Comparison of ENCODE assay signal across 33 cellular contexts in the genomic region with DNA sequence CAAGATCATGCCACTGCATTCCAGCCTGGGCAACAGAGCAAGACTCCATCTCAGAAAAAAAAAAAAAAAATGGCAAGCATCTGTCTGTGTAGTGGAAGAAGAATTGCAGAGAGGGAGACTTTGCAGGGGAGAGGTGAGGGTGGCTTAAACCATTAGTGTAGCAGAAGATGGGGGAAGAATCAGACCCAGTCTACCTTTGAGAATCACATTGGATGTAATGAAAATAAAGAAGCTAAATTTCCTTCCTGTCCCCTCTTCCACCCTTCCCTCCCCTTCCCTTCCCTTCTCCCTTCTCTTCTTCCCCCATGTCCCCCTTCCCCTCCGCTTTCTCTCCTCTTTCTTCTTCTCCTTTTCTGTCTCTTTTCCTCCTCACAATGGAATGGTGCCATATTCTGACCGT.
"Had no signal": no experiment of that assay in that cellular context is flagged by ENCODE, and none has a peak within 500 bp of the region (broad histone marks: within the 10 kb centered on the region; RNA-seq: fewer than 3 reads in every experiment).

No MANE protein-coding gene starts in this region.

- H3K36me3 ChIP-seq: adrenal gland, breast epithelium had no signal

- H3K4me1 Mint-ChIP-seq: activated B cell treated with CpG ODN at 0.5 μM for 24 hours had no signal

- H3K4me3 ChIP-seq: adrenal gland, body of pancreas, breast epithelium, PC-9 had no signal

- H3K36me3 Mint-ChIP-seq: activated CD4-positive, alpha-beta memory T cell treated with anti-CD3 and anti-CD28 coated beads for 36 hours had no signal

- H3K4me2 ChIP-seq: PC-9 had no signal

- H3K9me3 Mint-ChIP-seq: activated CD4-positive, alpha-beta memory T cell treated with anti-CD3 and anti-CD28 coated beads for 36 hours; activated T-cell treated with anti-CD3 and anti-CD28 coated beads, Interleukin-2, amount 50 U/mL, for 4 hours had no signal

- H3K27me3 ChIP-seq: adrenal gland, body of pancreas, breast epithelium had no signal

- ATAC-seq: activated naive CD4-positive, alpha-beta T cell treated with anti-CD3 and anti-CD28 coated beads, Interleukin-2, amount 50 U/mL, for 72 hours; activated T-cell treated with anti-CD3 and anti-CD28 coated beads, Interleukin-2, amount 50 U/mL, for 4 hours; body of pancreas had no signal

- H3K4me3 Mint-ChIP-seq: activated B cell treated with CpG ODN at 0.5 μM for 24 hours; activated CD4-positive, alpha-beta memory T cell treated with anti-CD3 and anti-CD28 coated beads for 36 hours; activated naive CD4-positive, alpha-beta T cell treated with anti-CD3 and anti-CD28 coated beads for 36 hours; activated T-cell treated with anti-CD3 and anti-CD28 coated beads, Interleukin-2, amount 50 U/mL, for 4 hours; activated T-helper 1 cell treated with anti-CD3 and anti-CD28 coated beads, Interleukin-12 subunit alpha, Interleukin-12 subunit beta, Interleukin-2, Interleukin-4 antibody, amounts not matched to agents 30 ng/mL and 10 ng/mL and 1 ng/mL, durations not matched to agents 14 hours and 24 hours and 36 hours had no signal

- H3K9me3 ChIP-seq: adrenal gland, body of pancreas, breast epithelium had no signal

- H2AFZ ChIP-seq: PC-9 had no signal

- H3K27ac ChIP-seq: adrenal gland, body of pancreas, breast epithelium, PC-9, RWPE1, VCaP had no signal

- H3K27me3 Mint-ChIP-seq: activated B cell treated with CpG ODN at 0.5 μM for 24 hours had no signal

- DNase-seq: activated B cell treated with CpG ODN at 0.5 μM for 24 hours; activated CD4-positive, alpha-beta memory T cell treated with anti-CD3 and anti-CD28 coated beads for 36 hours; activated CD4-positive, alpha-beta T cell treated with anti-CD3 and anti-CD28 coated beads for 4 hours; activated CD4-positive, alpha-beta T cell treated with anti-CD3 and anti-CD28 coated beads, Interleukin-2, amount 50 U/mL, for 1 hour; activated CD4-positive, CD25-positive, alpha-beta regulatory T cell treated with anti-CD3 and anti-CD28 coated beads, Interleukin-2, amount 50 U/mL, for 72 hours; activated CD8-positive, alpha-beta memory T cell treated with anti-CD3 and anti-CD28 coated beads, Interleukin-2, amount 50 U/mL, for 4 hours; activated gamma-delta T cell treated with Interleukin-2 at 50 U/mL for 16 hours; activated naive CD4-positive, alpha-beta T cell treated with anti-CD3 and anti-CD28 coated beads for 36 hours; activated T-cell treated with anti-CD3 and anti-CD28 coated beads for 4 hours; activated T-cell treated with anti-CD3 and anti-CD28 coated beads, Interleukin-2, amount 50 U/mL, for 4 hours; adrenal gland; body of pancreas; Karpas-422; KBM-7; NCI-H1048; NCI-H1105 treated with DMSO at 0.1 percent for 48 hours; NCI-H1436; NCI-H1694 treated with DMSO at 0.1 percent for 48 hours; NCI-H2029; NCI-H345; NCI-H526; NCI-H748 treated with DMSO at 0.1 percent for 48 hours; PC-9; Right ventricle myocardium superior; SW 1271; T-helper 1 cell; T-helper 2 cell; T-helper 9 cell had no signal

- H3K27ac Mint-ChIP-seq: activated B cell treated with CpG ODN at 0.5 μM for 24 hours; activated CD4-positive, alpha-beta memory T cell treated with anti-CD3 and anti-CD28 coated beads for 36 hours; activated naive CD4-positive, alpha-beta T cell treated with anti-CD3 and anti-CD28 coated beads for 36 hours; activated naive CD4-positive, alpha-beta T cell treated with anti-CD3 and anti-CD28 coated beads, Interleukin-2, amount 50 U/mL, for 72 hours; activated T-helper 1 cell treated with anti-CD3 and anti-CD28 coated beads, Interleukin-12 subunit alpha, Interleukin-12 subunit beta, Interleukin-2, Interleukin-4 antibody, amounts not matched to agents 30 ng/mL and 10 ng/mL and 1 ng/mL, durations not matched to agents 14 hours and 24 hours and 36 hours had no signal
